Comparison of ENCODE assay signal across 14 cellular contexts in the genomic region with DNA sequence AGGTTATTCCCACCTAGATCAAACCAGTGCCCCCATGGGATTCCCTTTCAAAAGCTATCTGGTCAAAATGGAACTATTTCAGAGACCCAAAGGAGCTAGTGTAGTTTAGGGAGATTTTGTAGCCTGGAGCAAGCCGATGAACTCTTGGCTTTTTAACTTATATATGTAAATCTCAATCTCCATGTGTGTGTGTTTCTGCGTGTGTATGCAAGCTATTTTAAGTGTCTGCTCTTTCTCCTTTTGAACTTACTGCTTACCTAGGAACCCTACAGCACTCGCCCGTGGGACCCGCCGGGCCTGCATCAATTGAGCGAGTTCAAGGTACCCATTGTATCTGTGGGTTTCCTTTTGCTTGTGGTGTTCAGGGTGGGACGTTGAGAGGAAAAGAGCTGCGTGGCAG. TPM values are rescaled to one million over a fixed set of nuclear protein-coding genes. Genes with fewer than 3 reads are reported as not detected.
A peak's percentile ranks its signal among the peaks of the same experiment; 100 is the strongest.
DNase-seq lines count a peak whose midpoint lies in the region; ATAC-seq and TF ChIP-seq lines count a peak whose summit lies in the region.
"Had no signal": no experiment of that assay in that cellular context is flagged by ENCODE, and none has a peak within 500 bp of the region (broad histone marks: within the 10 kb centered on the region; RNA-seq: fewer than 3 reads in every experiment).

No MANE protein-coding gene starts in this region.

- no peaks in the 10 kb centered on the region for H3K9me3 Mint-ChIP-seq in activated CD8-positive, alpha-beta T cell treated with anti-CD3 and anti-CD28 coated beads, Interleukin-2, amount 10 ng/mL, durations not matched to agents 7 days and 5 days (ENCODE audit: insufficient read depth)

- peaks cover 55% of the 10 kb centered on the region for H3K36me3 Mint-ChIP-seq in activated CD8-positive, alpha-beta T cell treated with anti-CD3 and anti-CD28 coated beads, Interleukin-2, amount 10 ng/mL, durations not matched to agents 7 days and 5 days (ENCODE audit: low read depth)

- CTCF ChIA-PET in activated CD8-positive, alpha-beta T cell treated with anti-CD3 and anti-CD28 coated beads, Interleukin-2, amount 10 ng/mL, durations not matched to agents 7 days and 5 days (lab: Charles Lee): interaction anchor here (1.2 kb wide), 1 partner anchor 267 kb away, joined by 3 read pairs; a partner anchor contains a TSS

- ATAC-seq in GM19025 (IDR thresholded peaks at IDR 0.05; ENCODE audit: low read depth, unreplicated experiment): peak; percentile 37
- peak; percentile 37 for ATAC-seq in HG02798 (IDR thresholded peaks at IDR 0.05; ENCODE audit: poor library complexity, unreplicated experiment)
- no peak for ATAC-seq in activated CD8-positive, alpha-beta T cell treated with anti-CD3 and anti-CD28 coated beads, Interleukin-2, amount 10 ng/mL, durations not matched to agents 7 days and 5 days

- no peaks in the 10 kb centered on the region for H3K27me3 ChIP-seq in GM06990 (replicated peaks; ENCODE audit: control insufficient read depth, insufficient read depth, low read length)

- no peak overlapping the region for H3K4me3 Mint-ChIP-seq in activated CD8-positive, alpha-beta T cell treated with anti-CD3 and anti-CD28 coated beads, Interleukin-2, amount 10 ng/mL, durations not matched to agents 7 days and 5 days

- no peak for TF ChIP-seq CTCF in GM06990 (IDR thresholded peaks at IDR 0.05; ENCODE audit: insufficient read depth, low read length, poor library complexity, severe bottlenecking)

- POLR2A ChIA-PET in activated CD8-positive, alpha-beta T cell treated with anti-CD3 and anti-CD28 coated beads, Interleukin-2, amount 10 ng/mL, durations not matched to agents 7 days and 5 days (lab: Charles Lee): interaction anchor here (4.2 kb wide), 1 partner anchor 10 kb away, joined by 26 read pairs; a partner anchor contains a TSS

- no peaks in the 10 kb centered on the region for H3K27me3 Mint-ChIP-seq in activated CD8-positive, alpha-beta T cell treated with anti-CD3 and anti-CD28 coated beads, Interleukin-2, amount 10 ng/mL, durations not matched to agents 7 days and 5 days (ENCODE audit: low read depth)

- H3K4me1 Mint-ChIP-seq in activated CD8-positive, alpha-beta T cell treated with anti-CD3 and anti-CD28 coated beads, Interleukin-2, amount 10 ng/mL, durations not matched to agents 7 days and 5 days (ENCODE audit: low read depth): peaks cover 17% of the 10 kb centered on the region

- no peaks in the 10 kb centered on the region; the same call in 1 of the 2 replicates for H3K36me3 ChIP-seq in GM06990 (ENCODE audit: control insufficient read depth, insufficient read depth, low read length)
- H3K36me3 ChIP-seq: prostate gland had no signal

- DNase-seq in GM06990 (ENCODE audit: extremely low read depth, insufficient read length) (peak; percentile 24), hepatic stellate cell (ENCODE audit: low spot score) (no peak), CD1c-positive myeloid dendritic cell (ENCODE audit: extremely low spot score) (no peak), C1 segment of cervical spinal cord (lab: John Stamatoyannopoulos, UW) (no peak), globus pallidus (ENCODE audit: low spot score) (no peak)
- DNase-seq in activated CD8-positive, alpha-beta T cell treated with anti-CD3 and anti-CD28 coated beads, Interleukin-2, amount 10 ng/mL, durations not matched to agents 7 days and 5 days: no peak
- DNase-seq: activated CD4-positive, alpha-beta T cell treated with anti-CD3 and anti-CD28 coated beads for 4 hours; NCI-H526 treated with DMSO at 0.1 percent for 48 hours had no signal

- peak overlapping the region; percentile 83 for H3K27ac Mint-ChIP-seq in activated CD8-positive, alpha-beta T cell treated with anti-CD3 and anti-CD28 coated beads, Interleukin-2, amount 10 ng/mL, durations not matched to agents 7 days and 5 days

- H3K4me3 ChIP-seq in GM06990 (replicated peaks; ENCODE audit: low read depth, low read length): no peak overlapping the region; the same call in 1 of the 2 replicates
- H3K4me3 ChIP-seq: prostate gland, SK-N-MC, thoracic aorta had no signal

RNA-seq across cellular contexts. Expression of a gene that starts 10.4 kb away (rescaled TPM):
- 10 to 100 TPM; 34.2 to 35.5 TPM for total RNA-seq in activated CD8-positive, alpha-beta T cell treated with anti-CD3 and anti-CD28 coated beads, Interleukin-2, amount 10 ng/mL, durations not matched to agents 7 days and 5 days

RNA-seq across cellular contexts. Expression of a gene that starts 43.6 kb away (rescaled TPM):
- total RNA-seq in activated CD8-positive, alpha-beta T cell treated with anti-CD3 and anti-CD28 coated beads, Interleukin-2, amount 10 ng/mL, durations not matched to agents 7 days and 5 days: not detected
- total RNA-seq: endothelial cell of umbilical vein, thoracic aorta had no signal
